ENCODE assay signal across 7 cellular contexts in the genomic region with DNA sequence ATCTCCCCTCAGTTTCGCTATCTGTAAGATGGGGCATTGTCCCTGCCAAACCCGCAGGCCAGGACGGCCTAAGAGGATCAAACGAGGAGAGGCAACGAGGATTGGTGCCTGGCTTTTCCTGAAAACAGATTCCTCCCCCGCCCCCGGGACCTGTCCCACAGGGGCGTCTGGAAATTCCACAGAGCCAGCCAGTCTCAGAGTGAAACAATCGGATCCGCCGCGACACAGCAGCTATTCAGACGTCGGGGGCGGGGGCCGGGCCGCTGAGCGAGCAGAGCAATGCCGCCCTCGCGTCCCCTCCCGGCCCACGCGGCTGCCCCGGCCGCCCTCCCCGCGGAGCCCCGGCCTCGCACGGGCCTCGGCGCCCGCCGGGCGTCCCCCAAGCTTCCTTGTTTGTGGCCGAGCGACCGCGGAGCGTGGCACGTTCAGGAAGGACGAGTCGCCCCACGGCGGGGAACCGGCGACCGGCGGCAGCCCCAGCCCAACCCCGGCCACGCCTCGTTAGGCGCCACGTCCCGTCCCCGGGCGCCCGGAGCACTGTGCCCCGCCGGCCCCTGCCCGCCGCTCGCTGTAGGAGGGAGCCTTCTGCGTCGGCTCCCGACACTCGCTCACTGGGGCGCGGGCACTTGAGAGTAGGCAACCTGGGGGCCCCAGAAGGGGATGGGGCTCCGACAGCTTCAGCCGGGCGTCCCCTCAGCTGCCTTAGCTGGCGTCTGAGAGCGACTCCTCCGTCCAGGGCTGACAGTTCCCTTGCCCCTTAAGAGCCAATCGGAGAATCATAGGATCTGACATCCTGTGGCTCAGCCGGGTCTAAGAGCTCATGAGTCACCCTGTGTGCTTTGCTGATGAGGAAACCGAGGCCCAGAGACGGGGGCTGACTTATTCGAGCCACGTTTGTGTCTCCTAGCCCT. TPM values are rescaled to one million over a fixed set of nuclear protein-coding genes. Genes with fewer than 3 reads are reported as not detected.
DNase-seq lines count a peak whose midpoint lies in the region; ATAC-seq and TF ChIP-seq lines count a peak whose summit lies in the region.

No MANE protein-coding gene starts in this region.

- no peak for TF ChIP-seq CTCF in GM20000 (IDR thresholded peaks at IDR 0.05; ENCODE audit: extremely low read depth, missing control alignments)
- no peak for TF ChIP-seq CTCF in epithelial cell of proximal tubule (conservative IDR thresholded peaks at IDR 0.05; ENCODE audit: low read depth, low read length)
- no peak for TF ChIP-seq CTCF in mucosa of descending colon (IDR thresholded peaks at IDR 0.05)

- H3K4me3 ChIP-seq in epithelial cell of proximal tubule (ENCODE audit: low read depth, low read length) (peak overlapping the region; percentile 62), mucosa of descending colon (peak overlapping the region; percentile 28)

- peaks cover 3% of the 10 kb centered on the region for H3K4me1 ChIP-seq in mucosa of descending colon (ENCODE audit: low read depth)

- H3K36me3 ChIP-seq in mucosa of descending colon (ENCODE audit: low read depth): no peaks in the 10 kb centered on the region

- ATAC-seq in mucosa of descending colon: peak; percentile 88

- peak; percentile 80 for DNase-seq in GM20000 (ENCODE audit: low spot score)
- peak; percentile 78 for DNase-seq in NOMO-1 treated with dmso at 0.1 percent for 144 hours (lab: John Stamatoyannopoulos, UW; ENCODE audit: unreplicated experiment)
- peak; percentile 33 for DNase-seq in activated T-cell treated with anti-CD3 and anti-CD28 coated beads for 24 hours (ENCODE audit: low read depth)
- DNase-seq in epithelial cell of proximal tubule (ENCODE audit: low read depth): peak; percentile 31
- peak; percentile 38 to 72 (median 66) for DNase-seq in mucosa of descending colon
- peak; percentile 28 to 40 for DNase-seq in stimulated activated CD8-positive, alpha-beta memory T cell treated with anti-CD3 and anti-CD28 coated beads, Interleukin-2, amount 100 ng/mL, for 48 hours (ENCODE audit: low read depth in 2 of 2)
- no peak for DNase-seq in hippocampal formation (lab: John Stamatoyannopoulos, UW)

- no peaks in the 10 kb centered on the region for H3K9me3 ChIP-seq in mucosa of descending colon

- intact Hi-C loops in mucosa of descending colon (cut with DNase I, micrococcal nuclease): no loop called here

RNA-seq across cellular contexts. Expression of gene PHOSPHO1, which starts 29.7 kb away (rescaled TPM):
- total RNA-seq in epithelial cell of proximal tubule: 0.22 TPM in 1 of 2 replicates, not detected in the other
- total RNA-seq in mucosa of descending colon: under 1 TPM in 1 of 3 donors, not detected in 2; 0.25 TPM

RNA-seq across cellular contexts. Expression of gene ABI3, which starts 49.8 kb away (rescaled TPM):
- 0.86 and 1.1 TPM in 2 replicates for total RNA-seq in epithelial cell of proximal tubule
- total RNA-seq in mucosa of descending colon: 10 to 100 TPM in 1 of 3 donors, 1 to 10 TPM in 2; 5.9 to 10.6 (median 7.2) TPM

RNA-seq across cellular contexts. Expression of gene GNGT2, which starts 49.9 kb away (rescaled TPM):
- total RNA-seq in epithelial cell of proximal tubule: 1.4 and 1.8 TPM in 2 replicates
- 1 to 10 TPM in 1 of 3 donors, under 1 TPM in 2; 0.89 to 1.7 (median 0.96) TPM for total RNA-seq in mucosa of descending colon

Comparison
In these comparisons a context has a peak if more than half of its experiments do, and no peak if none do; other contexts are left out.
1. DNase-seq: peak in GM20000 (single experiment), NOMO-1 treated with dmso at 0.1 percent for 144 hours (single experiment), activated T-cell treated with anti-CD3 and anti-CD28 coated beads for 24 hours (single experiment), epithelial cell of proximal tubule (single experiment), mucosa of descending colon (3 of 3) and stimulated activated CD8-positive, alpha-beta memory T cell treated with anti-CD3 and anti-CD28 coated beads, Interleukin-2, amount 100 ng/mL, for 48 hours (2 of 2); none in hippocampal formation (0 of 2).